In the genomic region with DNA sequence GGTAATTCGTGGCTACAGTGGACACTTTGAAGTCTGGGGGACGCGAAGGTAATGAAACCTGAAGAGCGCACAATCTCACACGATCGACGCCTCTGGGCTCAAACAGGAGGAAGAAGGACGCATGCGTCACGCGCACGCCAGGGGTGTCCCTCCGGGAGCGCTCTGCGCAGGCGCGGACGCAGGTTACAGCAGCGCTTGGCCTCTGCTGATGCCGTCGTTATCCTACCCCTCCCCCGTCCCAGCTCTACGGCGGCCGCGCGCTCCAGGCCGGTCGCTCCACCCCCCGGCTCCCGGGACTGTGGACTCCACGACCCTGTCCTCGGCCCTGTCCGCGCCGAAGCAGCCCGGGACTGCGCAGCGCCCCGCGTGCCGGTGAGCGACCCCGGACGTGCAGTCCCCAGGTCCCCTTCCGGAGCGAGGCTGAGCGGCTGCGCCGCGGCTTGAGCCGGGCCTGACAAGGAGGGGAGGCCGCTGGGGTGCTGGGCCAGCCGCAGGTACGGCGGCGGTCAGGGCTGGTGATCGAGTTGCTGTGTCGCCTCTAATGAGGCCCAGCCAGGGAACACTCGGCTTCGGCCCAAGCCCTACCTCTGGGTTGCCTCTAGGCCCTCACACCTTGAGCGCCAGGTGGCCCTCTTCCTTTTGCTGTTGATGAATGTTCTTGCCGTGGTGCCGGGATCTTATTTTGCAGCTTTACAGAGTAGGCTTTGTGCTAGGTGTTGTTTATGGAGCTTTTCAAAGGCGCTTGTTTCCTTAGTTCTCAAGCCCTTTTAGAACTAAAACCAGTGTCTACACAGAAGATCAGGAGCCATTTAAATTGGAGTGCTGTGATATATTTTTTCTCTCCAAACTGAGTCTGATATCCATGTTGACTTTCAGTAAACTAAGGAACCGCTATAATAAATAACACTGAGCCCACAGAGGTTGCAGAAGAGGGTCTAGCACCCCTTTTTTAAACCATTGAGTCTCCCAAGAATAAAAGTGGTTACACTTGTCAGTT, we compare ENCODE assay signal across 8 cellular contexts. TPM values are rescaled to one million over a fixed set of nuclear protein-coding genes. Genes with fewer than 3 reads are reported as not detected.
DNase-seq lines count a peak whose midpoint lies in the region; ATAC-seq, FAIRE-seq and TF ChIP-seq lines count a peak whose summit lies in the region.

TSS of gene TMEM106B (plus strand) at position 241 of the 997 bp plus-strand sequence. CDS start 3,517 bp downstream, outside the sequence.

- H4K20me1 ChIP-seq in Karpas-422 (ENCODE audit: insufficient read depth, low read depth, low read length) (no peaks in the 10 kb centered on the region), fibroblast of lung (ENCODE audit: control insufficient read depth, extremely low read depth, insufficient read depth, low read length) (no peaks in the 10 kb centered on the region)

- CTCF ChIA-PET in naive thymus-derived CD4-positive, alpha-beta T cell (lab: Charles Lee): interaction anchor here (0.7 to 1.9 kb wide), 11 partner anchors 18 to 142 kb away, joined by 3 to 6 read pairs (median 4); no protein-coding TSS in a partner anchor

- H3K4me1 ChIP-seq in Karpas-422 (ENCODE audit: low read length) (peaks cover 27% of the 10 kb centered on the region), fibroblast of lung (ENCODE audit: control insufficient read depth, extremely low read depth, insufficient read depth, low read length) (no peaks in the 10 kb centered on the region)
- peaks cover 12 to 22% of the 10 kb centered on the region in 2 donors for H3K4me1 ChIP-seq in naive thymus-derived CD4-positive, alpha-beta T cell (ENCODE audit: control insufficient read depth in 2 of 2, insufficient read depth in 2 of 2, low read length in 2 of 2)

- peaks cover 27% of the 10 kb centered on the region for H3K36me3 Mint-ChIP-seq in activated T-helper 17 cell treated with anti-CD3 and anti-CD28 coated beads, Interleukin-2, amount 50 U/mL, for 72 hours (ENCODE audit: low read depth)
- H3K36me3 Mint-ChIP-seq in naive thymus-derived CD4-positive, alpha-beta T cell: peaks cover 1 to 23% (median 19%) of the 10 kb centered on the region in 5 donors
- peaks cover 11 to 15% of the 10 kb centered on the region in 2 donors for H3K36me3 Mint-ChIP-seq in stimulated activated naive B cell treated with anti-CD40 and anti-IgM and Interleukin-4, amounts not matched to agents 10 μg/mL and 1 μg/mL and 100 μg/mL, for 72 hours

- H3K9ac ChIP-seq in Karpas-422 (ENCODE audit: low read length) (peak within 1 kb of the TSS; percentile 88), fibroblast of lung (ENCODE audit: insufficient read depth, low read length) (peak within 1 kb of the TSS; percentile 91)

- peaks cover 6% of the 10 kb centered on the region; the same call in 1 of the 2 replicates for H3K36me3 ChIP-seq in Karpas-422 (ENCODE audit: insufficient read depth, low read length)
- H3K36me3 ChIP-seq in fibroblast of lung (ENCODE audit: control insufficient read depth, insufficient read depth, low read length): no peaks in the 10 kb centered on the region
- H3K36me3 ChIP-seq in naive thymus-derived CD4-positive, alpha-beta T cell (ENCODE audit: control insufficient read depth in 2 of 3, insufficient read depth in 3 of 3, low read length in 3 of 3): peaks cover 0 to 9% (median 0%) of the 10 kb centered on the region in 3 experiments

- peak; percentile 60 for FAIRE-seq in RCC 7860 (lab: Jason Lieb, UNC)

- H3K27me3 Mint-ChIP-seq in activated T-helper 17 cell treated with anti-CD3 and anti-CD28 coated beads, Interleukin-2, amount 50 U/mL, for 72 hours: no peaks in the 10 kb centered on the region
- peaks cover 0 to 33% (median 0%) of the 10 kb centered on the region in 5 donors for H3K27me3 Mint-ChIP-seq in naive thymus-derived CD4-positive, alpha-beta T cell
- peaks cover 16 to 17% of the 10 kb centered on the region in 2 donors for H3K27me3 Mint-ChIP-seq in stimulated activated naive B cell treated with anti-CD40 and anti-IgM and Interleukin-4, amounts not matched to agents 10 μg/mL and 1 μg/mL and 100 μg/mL, for 72 hours

- H3K9me2 ChIP-seq in Karpas-422 (replicated peaks; ENCODE audit: insufficient read depth, low read length): no peaks in the 10 kb centered on the region

- peak within 1 kb of the TSS; percentile 94 for H3K27ac Mint-ChIP-seq in activated T-helper 17 cell treated with anti-CD3 and anti-CD28 coated beads, Interleukin-2, amount 50 U/mL, for 72 hours
- peak within 1 kb of the TSS; percentile 95 to 100 (median 99) for H3K27ac Mint-ChIP-seq in naive thymus-derived CD4-positive, alpha-beta T cell
- H3K27ac Mint-ChIP-seq in stimulated activated naive B cell treated with anti-CD40 and anti-IgM and Interleukin-4, amounts not matched to agents 10 μg/mL and 1 μg/mL and 100 μg/mL, for 72 hours: peak within 1 kb of the TSS; percentile 90

- ATAC-seq in GM21825 (IDR thresholded peaks at IDR 0.05; ENCODE audit: unreplicated experiment): peak; percentile 98
- peak; percentile 95 for ATAC-seq in activated T-helper 17 cell treated with anti-CD3 and anti-CD28 coated beads, Interleukin-2, amount 50 U/mL, for 72 hours (replicated peaks)
- ATAC-seq in naive thymus-derived CD4-positive, alpha-beta T cell: peak; percentile 94
- ATAC-seq in stimulated activated naive B cell treated with anti-CD40 and anti-IgM and Interleukin-4, amounts not matched to agents 10 μg/mL and 1 μg/mL and 100 μg/mL, for 72 hours (replicated peaks): peak; percentile 94 to 95

- H3K27me3 ChIP-seq in Karpas-422 (ENCODE audit: low read length) (no peaks in the 10 kb centered on the region), fibroblast of lung (ENCODE audit: control insufficient read depth, insufficient read depth, low read length) (no peaks in the 10 kb centered on the region)
- H3K27me3 ChIP-seq in naive thymus-derived CD4-positive, alpha-beta T cell (ENCODE audit: control insufficient read depth in 2 of 2, insufficient read depth in 2 of 2, low read length in 2 of 2): no peaks in the 10 kb centered on the region

- peak in 1 of 2 donors; percentile 6 for TF ChIP-seq CTCF in fibroblast of lung (conservative IDR thresholded peaks at IDR 0.05 in 1 of 2, IDR thresholded peaks at IDR 0.05 in 1 of 2; ENCODE audit: low read depth in 1 of 2, low read length in 2 of 2)

- H3K4me3 ChIP-seq in Karpas-422 (ENCODE audit: low read length): peak within 1 kb of the TSS; percentile 78
- H3K4me3 ChIP-seq in fibroblast of lung (replicated peaks in 1 of 4; ENCODE audit: control extremely low read depth in 1 of 4, insufficient read depth in 1 of 4, low read depth in 3 of 4, low read length in 4 of 4): peak within 1 kb of the TSS; percentile 91 to 97 (median 94)
- peak within 1 kb of the TSS; percentile 78 for H3K4me3 ChIP-seq in naive thymus-derived CD4-positive, alpha-beta T cell (ENCODE audit: low read length)

- H3K4me2 ChIP-seq in Karpas-422 (ENCODE audit: low read depth, low read length, poor library complexity, severe bottlenecking) (peak within 1 kb of the TSS; percentile 69), fibroblast of lung (ENCODE audit: extremely low read depth, insufficient read depth, low read length) (peak within 1 kb of the TSS; percentile 86)

- DNase-seq in Daoy (ENCODE audit: low read depth) (peak; percentile 98), Karpas-422 (peak; percentile 97), RCC 7860 (ENCODE audit: low spot score) (peak; percentile 89), fibroblast of lung (ENCODE audit: low read depth in 2 of 2) (peak; percentile 92 to 94)
- DNase-seq in naive thymus-derived CD4-positive, alpha-beta T cell: peak; percentile 93 to 97 (median 96)
- DNase-seq in stimulated activated naive B cell treated with anti-CD40 and anti-IgM and Interleukin-4, amounts not matched to agents 10 μg/mL and 1 μg/mL and 100 μg/mL, for 72 hours: peak; percentile 93

- intact Hi-C loops in naive thymus-derived CD4-positive, alpha-beta T cell (cut with micrococcal nuclease): loop anchor here (1.0 to 5.0 kb wide), 18 partner anchors 11 to 1271 kb away; partner anchors contain the start of genes VWDE (in 2 of the 2) and ARL4A (in 1 of the 2)

- H3K9me3 Mint-ChIP-seq in activated T-helper 17 cell treated with anti-CD3 and anti-CD28 coated beads, Interleukin-2, amount 50 U/mL, for 72 hours: no peaks in the 10 kb centered on the region
- peaks cover 0 to 5% (median 0%) of the 10 kb centered on the region in 11 donors for H3K9me3 Mint-ChIP-seq in naive thymus-derived CD4-positive, alpha-beta T cell
- H3K9me3 Mint-ChIP-seq in stimulated activated naive B cell treated with anti-CD40 and anti-IgM and Interleukin-4, amounts not matched to agents 10 μg/mL and 1 μg/mL and 100 μg/mL, for 72 hours: no peaks in the 10 kb centered on the region

- peak within 1 kb of the TSS; percentile 63 for H3K27ac ChIP-seq in Karpas-422 (ENCODE audit: low read length)
- peak within 1 kb of the TSS; percentile 87 for H3K27ac ChIP-seq in fibroblast of lung (ENCODE audit: insufficient read depth, low read length)
- peak within 1 kb of the TSS; percentile 97 for H3K27ac ChIP-seq in naive thymus-derived CD4-positive, alpha-beta T cell (ENCODE audit: low read depth, low read length)

- POLR2A ChIA-PET in naive thymus-derived CD4-positive, alpha-beta T cell (lab: Charles Lee): interaction anchor here (0.6 to 3.2 kb wide), 24 partner anchors 9 to 1271 kb away, joined by 3 to 24 read pairs (median 5); a partner anchor contains a TSS

- peaks cover 20% of the 10 kb centered on the region for H3K4me1 Mint-ChIP-seq in activated T-helper 17 cell treated with anti-CD3 and anti-CD28 coated beads, Interleukin-2, amount 50 U/mL, for 72 hours
- H3K4me1 Mint-ChIP-seq in naive thymus-derived CD4-positive, alpha-beta T cell: peaks cover 27 to 57% (median 42%) of the 10 kb centered on the region in 7 donors
- peaks cover 9 to 22% of the 10 kb centered on the region in 2 donors for H3K4me1 Mint-ChIP-seq in stimulated activated naive B cell treated with anti-CD40 and anti-IgM and Interleukin-4, amounts not matched to agents 10 μg/mL and 1 μg/mL and 100 μg/mL, for 72 hours

- H2AFZ ChIP-seq in Karpas-422 (ENCODE audit: low read length) (peak within 1 kb of the TSS; percentile 92), fibroblast of lung (ENCODE audit: low read length) (peak within 1 kb of the TSS; percentile 100)

- peak within 1 kb of the TSS; percentile 95 for H3K4me3 Mint-ChIP-seq in activated T-helper 17 cell treated with anti-CD3 and anti-CD28 coated beads, Interleukin-2, amount 50 U/mL, for 72 hours
- peak within 1 kb of the TSS; percentile 87 to 98 (median 97) for H3K4me3 Mint-ChIP-seq in naive thymus-derived CD4-positive, alpha-beta T cell
- peak within 1 kb of the TSS; percentile 92 to 98 for H3K4me3 Mint-ChIP-seq in stimulated activated naive B cell treated with anti-CD40 and anti-IgM and Interleukin-4, amounts not matched to agents 10 μg/mL and 1 μg/mL and 100 μg/mL, for 72 hours

- H3K79me2 ChIP-seq in Karpas-422 (ENCODE audit: low read length) (peaks cover 48% of the 10 kb centered on the region), fibroblast of lung (ENCODE audit: control insufficient read depth, insufficient read depth, low read length) (peaks cover 8% of the 10 kb centered on the region)

- no peaks in the 10 kb centered on the region for H3K9me3 ChIP-seq in Karpas-422 (ENCODE audit: low read length)
- no peaks in the 10 kb centered on the region for H3K9me3 ChIP-seq in fibroblast of lung (ENCODE audit: control insufficient read depth, insufficient read depth, low read depth, low read length)
- H3K9me3 ChIP-seq in naive thymus-derived CD4-positive, alpha-beta T cell (ENCODE audit: control insufficient read depth in 2 of 3, low read length in 3 of 3): no peaks in the 10 kb centered on the region

RNA-seq across cellular contexts. Expression of gene TMEM106B, which starts in this region (rescaled TPM):
- 63.4 and 84.9 TPM in 2 replicates for total RNA-seq in Daoy (2014; rRNA removed; shearing (Covaris generic))
- total RNA-seq in Karpas-422 (2014; rRNA removed; shearing (Covaris generic); ENCODE audit: low replicate concordance): 30.9 and 88.1 TPM in 2 replicates
- 10 to 100 TPM; 17.3 to 22.8 TPM for total RNA-seq in activated T-helper 17 cell treated with anti-CD3 and anti-CD28 coated beads, Interleukin-2, amount 50 U/mL, for 72 hours
- total RNA-seq in fibroblast of lung: 41.6 and 51.9 TPM in 2 replicates
- polyA plus RNA-seq in fibroblast of lung: 41.9 and 60.2 TPM in 2 replicates
- 23.3 and 28.0 TPM in 2 replicates for polyA plus RNA-seq in fibroblast of lung (2012)
- polyA minus RNA-seq in fibroblast of lung (ENCODE audit: low replicate concordance): 1.5 and 7.5 TPM in 2 replicates
- total RNA-seq in naive thymus-derived CD4-positive, alpha-beta T cell: 10 to 100 TPM; 22.8 to 69.2 (median 40.1) TPM
- 10 to 100 TPM; 31.4 to 48.1 TPM for polyA plus RNA-seq in naive thymus-derived CD4-positive, alpha-beta T cell

Comparison
In these comparisons a context has a peak if more than half of its experiments do, and no peak if none do; other contexts are left out.
1. Peak in every context shown above with its lines: DNase-seq, ATAC-seq, H3K4me3 ChIP-seq and H3K27ac ChIP-seq.